ENCODE assay signal across 31 cellular contexts in the genomic region with DNA sequence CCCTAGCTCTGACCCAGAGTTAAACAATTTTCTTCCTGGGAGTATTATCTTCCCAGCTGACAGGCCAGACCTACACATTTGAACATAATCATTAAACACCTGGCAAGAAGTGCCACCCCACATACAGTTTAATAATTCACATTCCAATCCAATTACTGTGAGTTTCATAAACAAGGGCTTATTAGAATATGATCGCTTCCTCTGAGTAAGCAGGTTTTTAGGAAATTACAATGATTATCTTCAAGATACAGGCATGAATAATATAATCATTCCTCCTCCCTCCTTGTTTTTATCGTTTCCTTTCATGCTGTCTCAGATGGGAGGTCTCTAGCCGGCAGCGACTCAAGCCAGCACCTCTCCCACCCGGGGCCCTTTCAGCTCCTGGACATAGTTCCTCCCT. TPM values are rescaled to one million over a fixed set of nuclear protein-coding genes. Genes with fewer than 3 reads are reported as not detected.
DNase-seq lines count a peak whose midpoint lies in the region; ATAC-seq, FAIRE-seq and TF ChIP-seq lines count a peak whose summit lies in the region.
"Had no signal": no experiment of that assay in that cellular context is flagged by ENCODE, and none has a peak within 500 bp of the region (broad histone marks: within the 10 kb centered on the region; RNA-seq: fewer than 3 reads in every experiment).

No MANE protein-coding gene starts in this region.

- H3K27me3 ChIP-seq in PC-3 (ENCODE audit: low read length): no peaks in the 10 kb centered on the region
- H3K27me3 ChIP-seq: BLaER1 treated with 17β-estradiol and CSF1 and Interleukin-3, amounts not matched to agents 10 nM and 100 nM had no signal

- no peak for FAIRE-seq in GM12892 (lab: Jason Lieb, UNC)
- FAIRE-seq: H1, HepG2 had no signal

- H3K4me3 ChIP-seq in PC-3 (ENCODE audit: low read length) (no peak overlapping the region), cardiac fibroblast (replicated peaks in 1 of 2; ENCODE audit: low read depth in 2 of 2, low read length in 2 of 2) (no peak overlapping the region)
- H3K4me3 ChIP-seq: BLaER1 treated with 17β-estradiol and CSF1 and Interleukin-3, amounts not matched to agents 10 nM and 100 nM; skin epidermis had no signal

- DNase-seq in ELR (ENCODE audit: low read depth): peak; percentile 73
- DNase-seq in PC-3: peak; percentile 31
- peak; percentile 11 to 37 for DNase-seq in cardiac fibroblast (ENCODE audit: low read depth in 2 of 2)
- peak; percentile 35 for DNase-seq in iris pigment epithelial cell (ENCODE audit: low read depth)
- no peak for DNase-seq in cerebellar nuclear complex (lab: John Stamatoyannopoulos, UW)
- DNase-seq in GM12892 (ENCODE audit: insufficient read length): no peak
- DNase-seq: activated CD4-positive, alpha-beta T cell treated with anti-CD3 and anti-CD28 coated beads, Interleukin-2, amount 50 U/mL, for 4 hours; activated CD4-positive, CD25-positive, alpha-beta regulatory T cell; activated CD8-positive, alpha-beta memory T cell treated with anti-CD3 and anti-CD28 coated beads, Interleukin-2, amount 50 U/mL, for 4 hours; activated naive CD8-positive, alpha-beta T cell treated with anti-CD3 and anti-CD28 coated beads for 36 hours; COR-L47; DMS79; effector memory CD4-positive, alpha-beta T cell; head of caudate nucleus; naive thymus-derived CD4-positive, alpha-beta T cell; NCI-H1092; NCI-H1930; NCI-H2227 treated with DMSO at 0.1 percent for 48 hours; NCI-H748 treated with DMSO at 0.1 percent for 48 hours; stimulated activated CD4-positive, alpha-beta T cell treated with anti-CD3 and anti-CD28 coated beads, Interleukin-1b, Interleukin-23, amount 100 ng/mL, for 48 hours; substantia nigra had no signal

- H2AFZ ChIP-seq in PC-3 (ENCODE audit: low read length): peak overlapping the region; percentile 68

- no peaks in the 10 kb centered on the region for H3F3A ChIP-seq in PC-3 (ENCODE audit: low read length, unreplicated experiment)

- CTCF ChIA-PET in PC-3 (lab: Charles Lee): no interaction called here

- no TSS peak for BruUV-seq in PC-3 (replicated peaks; lab: Mats Ljungman, UMichigan)

- intact Hi-C loops in PC-3 (cut with micrococcal nuclease): no loop called here

- no peaks in the 10 kb centered on the region for H3K9me3 ChIP-seq in PC-3 (ENCODE audit: low read length)

- H3K27ac ChIP-seq in PC-3 (ENCODE audit: low read length): peak overlapping the region; percentile 34; the same call in 1 of the 2 replicates
- H3K27ac ChIP-seq: BLaER1 treated with 17β-estradiol and CSF1 and Interleukin-3, amounts not matched to agents 10 nM and 100 nM; skin epidermis had no signal

- H3K4me2 ChIP-seq in PC-3 (ENCODE audit: low read length): peak overlapping the region; percentile 62
- H3K4me2 ChIP-seq: BLaER1 treated with 17β-estradiol and CSF1 and Interleukin-3, amounts not matched to agents 10 nM and 100 nM had no signal

- no peaks in the 10 kb centered on the region for H3K9me2 ChIP-seq in PC-3 (replicated peaks; ENCODE audit: low read length)

- H3K79me2 ChIP-seq in PC-3 (ENCODE audit: low read length): no peaks in the 10 kb centered on the region

- peaks cover 13% of the 10 kb centered on the region for H3K4me1 ChIP-seq in PC-3 (ENCODE audit: insufficient read depth, low read length)

- ATAC-seq in PC-3 (peak; percentile 75), HG02852 (IDR thresholded peaks at IDR 0.05; ENCODE audit: unreplicated experiment) (no peak), HG02870 (IDR thresholded peaks at IDR 0.05; ENCODE audit: unreplicated experiment) (no peak)
- ATAC-seq: activated T-helper 17 cell treated with anti-CD3 and anti-CD28 coated beads, Interleukin-2, amount 50 U/mL, for 72 hours; HepG2; left lobe of liver; naive thymus-derived CD4-positive, alpha-beta T cell had no signal

- no peaks in the 10 kb centered on the region for H4K20me1 ChIP-seq in PC-3 (ENCODE audit: low read length)

- no peaks in the 10 kb centered on the region for H3K36me3 ChIP-seq in PC-3 (ENCODE audit: low read depth, low read length)
- H3K36me3 ChIP-seq: BLaER1 treated with 17β-estradiol and CSF1 and Interleukin-3, amounts not matched to agents 10 nM and 100 nM had no signal

- POLR2A ChIA-PET in PC-3 (lab: Charles Lee; ENCODE audit: unreplicated experiment): no interaction called here

- no peak for TF ChIP-seq POLR2A in GM12892 (IDR thresholded peaks at IDR 0.05; ENCODE audit: low read depth, low read length)

- TF ChIP-seq CTCF in PC-3 (conservative IDR thresholded peaks at IDR 0.05; ENCODE audit: low read depth, low read length) (no peak), cardiac fibroblast (IDR thresholded peaks at IDR 0.05; ENCODE audit: low read depth, low read length) (no peak)

- H3K9ac ChIP-seq in PC-3 (ENCODE audit: low read length): no peak overlapping the region
- H3K9ac ChIP-seq: BLaER1 treated with 17β-estradiol and CSF1 and Interleukin-3, amounts not matched to agents 10 nM and 100 nM had no signal

RNA-seq across cellular contexts. Expression of a gene that starts 15.8 kb away (rescaled TPM):
- total RNA-seq in PC-3 (2014; rRNA removed): not detected in 2 replicates
- not detected for polyA plus RNA-seq in GM12892 (2012; ENCODE audit: missing spikeins)
- total RNA-seq: activated naive CD8-positive, alpha-beta T cell treated with anti-CD3 and anti-CD28 coated beads for 36 hours; left lobe of liver; omental fat pad; ureter had no signal
- polyA plus RNA-seq: HepG2; naive thymus-derived CD4-positive, alpha-beta T cell had no signal

RNA-seq across cellular contexts. Expression of a gene that starts 56.9 kb away (rescaled TPM):
- total RNA-seq in PC-3 (2014; rRNA removed): 22.3 and 27.2 TPM in 2 replicates
- 63.8 TPM for polyA plus RNA-seq in GM12892 (2012; ENCODE audit: missing spikeins)

RNA-seq across cellular contexts. Expression of a gene that starts 59.7 kb away (rescaled TPM):
- total RNA-seq in PC-3 (2014; rRNA removed): 19.8 and 28.2 TPM in 2 replicates
- 12.3 TPM for polyA plus RNA-seq in GM12892 (2012; ENCODE audit: missing spikeins)

Comparison
In these comparisons a context has a peak if more than half of its experiments do, and no peak if none do; other contexts are left out.
1. DNase-seq: peak in ELR (single experiment), PC-3 (single experiment), cardiac fibroblast (2 of 2) and iris pigment epithelial cell (single experiment); none in cerebellar nuclear complex (0 of 2) and GM12892 (single experiment).